8 cellular contexts compared by ENCODE assay signal in genomic region chr22:49961601-49962011, GRCh38. TPM values are rescaled to one million over a fixed set of nuclear protein-coding genes. Genes with fewer than 3 reads are reported as not detected.
DNase-seq lines count a peak whose midpoint lies in the region; ATAC-seq and TF ChIP-seq lines count a peak whose summit lies in the region.

No MANE protein-coding gene starts in this region.

- peaks cover 4% of the 10 kb centered on the region for H3K27me3 Mint-ChIP-seq in H9 (ENCODE audit: low read depth)
- H3K27me3 Mint-ChIP-seq in activated CD8-positive, alpha-beta T cell treated with anti-CD3 and anti-CD28 coated beads, Interleukin-2, amount 10 ng/mL, durations not matched to agents 7 days and 5 days (ENCODE audit: low read depth): no peaks in the 10 kb centered on the region

- H2BK12ac ChIP-seq in H9 (ENCODE audit: insufficient read length, low read depth, low read length): no peak overlapping the region

- peaks cover 3% of the 10 kb centered on the region; the same call in 1 of the 2 replicates for H3K79me2 ChIP-seq in H9 (ENCODE audit: insufficient read depth, low read length)

- POLR2A ChIA-PET in activated CD8-positive, alpha-beta T cell treated with anti-CD3 and anti-CD28 coated beads, Interleukin-2, amount 10 ng/mL, durations not matched to agents 7 days and 5 days (lab: Charles Lee): interaction anchor here (1.3 to 2.8 kb wide), 8 partner anchors 9 to 36 kb away, joined by 4 to 15 read pairs (median 6); no protein-coding TSS in a partner anchor

- H3K23ac ChIP-seq in H9 (ENCODE audit: insufficient read length, low read depth, low read length): no peak overlapping the region

- no peak overlapping the region for H2BK15ac ChIP-seq in H9 (ENCODE audit: low read depth, low read length)

- peak overlapping the region; percentile 37 for H3K18ac ChIP-seq in H9 (ENCODE audit: insufficient read length, low read depth, low read length)

- H3K36me3 Mint-ChIP-seq in H9 (ENCODE audit: insufficient read depth in 1 of 3, low read depth in 3 of 3): peaks cover 8 to 17% (median 14%) of the 10 kb centered on the region in 3 experiments; a peak in 6 of 7 replicates
- peaks cover 30% of the 10 kb centered on the region for H3K36me3 Mint-ChIP-seq in activated CD8-positive, alpha-beta T cell treated with anti-CD3 and anti-CD28 coated beads, Interleukin-2, amount 10 ng/mL, durations not matched to agents 7 days and 5 days (ENCODE audit: low read depth)

- H2AK5ac ChIP-seq in H9 (ENCODE audit: insufficient read length, low read length): no peak overlapping the region

- H2AFZ ChIP-seq in H9 (ENCODE audit: low read length): no peak overlapping the region

- CTCF ChIA-PET in activated CD8-positive, alpha-beta T cell treated with anti-CD3 and anti-CD28 coated beads, Interleukin-2, amount 10 ng/mL, durations not matched to agents 7 days and 5 days (lab: Charles Lee): interaction anchor here (1.0 to 1.5 kb wide), 3 partner anchors 31 to 194 kb away, joined by 3 to 4 read pairs (median 3); no protein-coding TSS in a partner anchor

- H3K36me3 ChIP-seq in right atrium auricular region: peaks cover 30% of the 10 kb centered on the region

- H3K4me3 Mint-ChIP-seq in H9: peak overlapping the region; percentile 84 to 88
- peak overlapping the region; percentile 88 for H3K4me3 Mint-ChIP-seq in activated CD8-positive, alpha-beta T cell treated with anti-CD3 and anti-CD28 coated beads, Interleukin-2, amount 10 ng/mL, durations not matched to agents 7 days and 5 days

- peaks cover 2 to 10% of the 10 kb centered on the region in 2 experiments; a peak in 2 of 4 replicates for H3K4me1 Mint-ChIP-seq in H9
- peaks cover 36% of the 10 kb centered on the region for H3K4me1 Mint-ChIP-seq in activated CD8-positive, alpha-beta T cell treated with anti-CD3 and anti-CD28 coated beads, Interleukin-2, amount 10 ng/mL, durations not matched to agents 7 days and 5 days (ENCODE audit: low read depth)

- H2BK5ac ChIP-seq in H9 (ENCODE audit: insufficient read length, low read length): no peak overlapping the region

- DNase-seq in H9 (peak; percentile 45), right atrium auricular region (ENCODE audit: low spot score) (no peak), SW 1271 (lab: John Stamatoyannopoulos, UW) (no peak), superior temporal gyrus (ENCODE audit: extremely low spot score) (no peak), Ammon's horn (ENCODE audit: low spot score) (no peak)
- DNase-seq in activated CD8-positive, alpha-beta T cell treated with anti-CD3 and anti-CD28 coated beads, Interleukin-2, amount 10 ng/mL, durations not matched to agents 7 days and 5 days: no peak

- H4K91ac ChIP-seq in H9 (ENCODE audit: insufficient read length, low read depth, low read length): no peak overlapping the region

- peak overlapping the region in 1 of 3 experiments; percentile 91; a peak in 2 of 7 replicates for H3K27ac Mint-ChIP-seq in H9
- peak overlapping the region; percentile 86 for H3K27ac Mint-ChIP-seq in activated CD8-positive, alpha-beta T cell treated with anti-CD3 and anti-CD28 coated beads, Interleukin-2, amount 10 ng/mL, durations not matched to agents 7 days and 5 days

- H3K9me3 ChIP-seq in H9 (ENCODE audit: control insufficient read depth, low read depth, low read length) (no peaks in the 10 kb centered on the region), right atrium auricular region (no peaks in the 10 kb centered on the region)

- no peak overlapping the region for H4K5ac ChIP-seq in H9 (ENCODE audit: insufficient read length, low read depth, low read length)

- no peak overlapping the region for H4K8ac ChIP-seq in H9 (replicated peaks; ENCODE audit: insufficient read length, low read depth, low read length)

- H3K27me3 ChIP-seq in H9 (ENCODE audit: insufficient read depth, low read length) (no peaks in the 10 kb centered on the region), right atrium auricular region (no peaks in the 10 kb centered on the region)

- no peaks in the 10 kb centered on the region for H3K9me3 Mint-ChIP-seq in H9
- no peaks in the 10 kb centered on the region for H3K9me3 Mint-ChIP-seq in activated CD8-positive, alpha-beta T cell treated with anti-CD3 and anti-CD28 coated beads, Interleukin-2, amount 10 ng/mL, durations not matched to agents 7 days and 5 days (ENCODE audit: insufficient read depth)

- peak overlapping the region; percentile 80 to 83 for H3K4me3 ChIP-seq in right atrium auricular region
- peak overlapping the region; percentile 56 to 97 (median 70) for H3K4me3 ChIP-seq in skin epidermis

- peak overlapping the region; percentile 54 for H3K4me2 ChIP-seq in H9 (ENCODE audit: insufficient read depth, insufficient read length, low read length)

- H3K14ac ChIP-seq in H9 (ENCODE audit: insufficient read depth, low read length): peak overlapping the region; percentile 47

- peak overlapping the region; percentile 77 for H3K9ac ChIP-seq in H9 (ENCODE audit: extremely low read depth, insufficient read length, low read length)

- no peak overlapping the region for H2BK20ac ChIP-seq in H9 (ENCODE audit: low read depth, low read length, poor library complexity, severe bottlenecking)

- TF ChIP-seq CTCF in H9 (conservative IDR thresholded peaks at IDR 0.05) (no peak), right atrium auricular region (IDR thresholded peaks at IDR 0.05) (no peak)

- H3K27ac ChIP-seq in H9 (ENCODE audit: insufficient read length, low read depth, low read length) (no peak overlapping the region), right atrium auricular region (peak overlapping the region; percentile 96 to 98), skin epidermis (peak overlapping the region; percentile 90 to 99 (median 96))

- no peaks in the 10 kb centered on the region for H3K4me1 ChIP-seq in H9 (ENCODE audit: insufficient read depth, low read length)
- peaks cover 0 to 61% of the 10 kb centered on the region in 2 donors for H3K4me1 ChIP-seq in right atrium auricular region

- no peaks in the 10 kb centered on the region for H4K20me1 ChIP-seq in H9 (ENCODE audit: control insufficient read depth, insufficient read depth, insufficient read length)

- H3K4ac ChIP-seq in H9 (ENCODE audit: low read depth, low read length): no peak overlapping the region

- H3T11ph ChIP-seq in H9 (ENCODE audit: low read length): no peak overlapping the region

- no peak overlapping the region for H3K56ac ChIP-seq in H9 (ENCODE audit: insufficient read length, low read depth, low read length)

- H2BK120ac ChIP-seq in H9 (ENCODE audit: low read depth, low read length, poor library complexity, severe bottlenecking): no peak overlapping the region

- no peaks in the 10 kb centered on the region for H3K23me2 ChIP-seq in H9 (ENCODE audit: insufficient read length, low read depth, low read length, poor library complexity, severe bottlenecking)

- H3K79me1 ChIP-seq in H9 (ENCODE audit: insufficient read depth, low read depth, low read length, poor library complexity, severe bottlenecking): peaks cover 6% of the 10 kb centered on the region

- no peak for ATAC-seq in activated CD8-positive, alpha-beta T cell treated with anti-CD3 and anti-CD28 coated beads, Interleukin-2, amount 10 ng/mL, durations not matched to agents 7 days and 5 days
- ATAC-seq in HG02973 (IDR thresholded peaks at IDR 0.05; ENCODE audit: unreplicated experiment): no peak

- no CpG with 5 or more reads among the region's 49 CpGs for WGBS in H9 (ENCODE audit: extremely low coverage, insufficient read length, low lambda C conversion rate)

RNA-seq across cellular contexts. Expression of gene PIM3, which starts 1.0 kb away (rescaled TPM):
- total RNA-seq in H9 (2021) (43.4 and 45.1 TPM in 2 replicates), right atrium auricular region (10 to 100 TPM; 64.5 to 66.9 TPM)
- 10 to 100 TPM; 45.1 to 45.7 TPM for total RNA-seq in activated CD8-positive, alpha-beta T cell treated with anti-CD3 and anti-CD28 coated beads, Interleukin-2, amount 10 ng/mL, durations not matched to agents 7 days and 5 days

RNA-seq across cellular contexts. Expression of gene CRELD2, which starts 43.2 kb away (rescaled TPM):
- 34.7 and 37.9 TPM in 2 replicates for total RNA-seq in H9 (2021)
- total RNA-seq in activated CD8-positive, alpha-beta T cell treated with anti-CD3 and anti-CD28 coated beads, Interleukin-2, amount 10 ng/mL, durations not matched to agents 7 days and 5 days: 10 to 100 TPM; 58.0 to 58.1 TPM
- total RNA-seq in right atrium auricular region: 10 to 100 TPM; 16.1 to 28.5 TPM

RNA-seq across cellular contexts. Expression of gene ALG12, which starts 43.4 kb away (rescaled TPM):
- total RNA-seq in H9 (2021) (19.2 and 20.6 TPM in 2 replicates), right atrium auricular region (10 to 100 TPM; 19.7 to 19.8 TPM)
- 10 to 100 TPM; 16.3 to 17.4 TPM for total RNA-seq in activated CD8-positive, alpha-beta T cell treated with anti-CD3 and anti-CD28 coated beads, Interleukin-2, amount 10 ng/mL, durations not matched to agents 7 days and 5 days

RNA-seq across cellular contexts. Expression of gene IL17REL, which starts 51.0 kb away (rescaled TPM):
- total RNA-seq in H9 (2021) (0.11 and 0.20 TPM in 2 replicates), right atrium auricular region (not detected)
- not detected for total RNA-seq in activated CD8-positive, alpha-beta T cell treated with anti-CD3 and anti-CD28 coated beads, Interleukin-2, amount 10 ng/mL, durations not matched to agents 7 days and 5 days
